ENCODE assay signal across 2 cellular contexts in the genomic region with DNA sequence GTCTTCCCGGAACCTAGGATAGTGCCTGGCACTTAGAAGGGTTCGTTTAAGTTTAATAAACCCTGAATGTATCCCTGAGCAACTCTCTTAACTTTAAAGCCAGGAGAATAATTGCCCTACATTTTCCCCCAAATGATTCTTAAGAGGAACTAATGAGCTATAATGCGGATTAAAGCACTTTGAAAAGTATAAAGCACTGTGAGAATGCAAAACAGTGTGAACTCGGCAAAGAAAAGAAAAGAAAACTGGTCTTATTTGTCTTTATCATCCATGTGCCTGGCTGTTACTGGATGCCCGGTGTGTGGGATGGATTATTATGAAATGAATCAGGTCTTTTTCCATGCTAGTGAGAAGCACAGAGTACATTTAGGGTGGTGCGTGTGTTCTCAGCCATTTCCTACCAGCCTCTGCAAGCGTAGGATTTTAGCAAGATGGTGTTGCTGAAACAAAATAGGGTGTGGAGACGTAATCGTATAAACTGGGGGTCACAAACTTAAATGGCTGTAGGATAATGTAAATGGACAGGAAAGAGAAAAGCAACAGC.
TF ChIP-seq lines count a peak whose summit lies in the region.

No MANE protein-coding gene starts in this region.

TF ChIP-seq in H1, 55 proteins besides CTCF, POLR2A, EP300 and RAD21:
- TF ChIP-seq NANOG (IDR thresholded peaks at IDR 0.05; ENCODE audit: insufficient read depth, low read depth, low read length, poor library complexity, severe bottlenecking) (no peak), TAF7 (optimal IDR thresholded peaks at IDR 0.05; ENCODE audit: borderline replicate concordance, low read depth, low read length) (no peak), TCF12 (IDR thresholded peaks at IDR 0.05; ENCODE audit: low read depth, low read length) (no peak), SIRT6 (IDR thresholded peaks at IDR 0.05; ENCODE audit: low read length) (no peak), EZH2 (IDR thresholded peaks at IDR 0.05; ENCODE audit: low read depth, low read length, severe bottlenecking) (no peak), RFX5 (IDR thresholded peaks at IDR 0.05; ENCODE audit: borderline replicate concordance, low read depth, low read length) (no peak)
- TF ChIP-seq, protein P1, sequence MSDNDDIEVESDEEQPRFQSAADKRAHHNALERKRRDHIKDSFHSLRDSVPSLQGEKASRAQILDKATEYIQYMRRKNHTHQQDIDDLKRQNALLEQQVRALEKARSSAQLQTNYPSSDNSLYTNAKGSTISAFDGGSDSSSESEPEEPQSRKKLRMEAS (IDR thresholded peaks at IDR 0.05) = no peak
- TF ChIP-seq, protein P2, sequence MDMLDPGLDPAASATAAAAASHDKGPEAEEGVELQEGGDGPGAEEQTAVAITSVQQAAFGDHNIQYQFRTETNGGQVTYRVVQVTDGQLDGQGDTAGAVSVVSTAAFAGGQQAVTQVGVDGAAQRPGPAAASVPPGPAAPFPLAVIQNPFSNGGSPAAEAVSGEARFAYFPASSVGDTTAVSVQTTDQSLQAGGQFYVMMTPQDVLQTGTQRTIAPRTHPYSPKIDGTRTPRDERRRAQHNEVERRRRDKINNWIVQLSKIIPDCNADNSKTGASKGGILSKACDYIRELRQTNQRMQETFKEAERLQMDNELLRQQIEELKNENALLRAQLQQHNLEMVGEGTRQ (IDR thresholded peaks at IDR 0.05; ENCODE audit: low read length) = no peak

TF ChIP-seq in HepG2, 621 proteins besides CTCF, POLR2A, EP300 and RAD21:
- no peak for TF ChIP-seq ERF (CRISPR knock-in tag; IDR thresholded peaks at IDR 0.05)
- no peak for TF ChIP-seq ZSCAN31 (CRISPR knock-in tag; IDR thresholded peaks at IDR 0.05; ENCODE audit: low read depth)
- no peak for TF ChIP-seq MTA1 (CRISPR knock-in tag; IDR thresholded peaks at IDR 0.05; ENCODE audit: borderline replicate concordance)
- TF ChIP-seq NONO (IDR thresholded peaks at IDR 0.05) = no peak
- no peak for TF ChIP-seq NONO (CRISPR knock-in tag; conservative IDR thresholded peaks at IDR 0.05)
- TF ChIP-seq ZMYM3 (CRISPR knock-in tag; IDR thresholded peaks at IDR 0.05) = no peak
- TF ChIP-seq PITX1 (CRISPR knock-in tag; IDR thresholded peaks at IDR 0.05) = no peak
- no peak for TF ChIP-seq ZNF879 (CRISPR knock-in tag; IDR thresholded peaks at IDR 0.05)
- no peak for TF ChIP-seq RFX5 (IDR thresholded peaks at IDR 0.05; ENCODE audit: low read depth, low read length)
- TF ChIP-seq ADNP (CRISPR knock-in tag; IDR thresholded peaks at IDR 0.05) = no peak
